ENCODE assay signal across 2 cellular contexts in the genomic region with DNA sequence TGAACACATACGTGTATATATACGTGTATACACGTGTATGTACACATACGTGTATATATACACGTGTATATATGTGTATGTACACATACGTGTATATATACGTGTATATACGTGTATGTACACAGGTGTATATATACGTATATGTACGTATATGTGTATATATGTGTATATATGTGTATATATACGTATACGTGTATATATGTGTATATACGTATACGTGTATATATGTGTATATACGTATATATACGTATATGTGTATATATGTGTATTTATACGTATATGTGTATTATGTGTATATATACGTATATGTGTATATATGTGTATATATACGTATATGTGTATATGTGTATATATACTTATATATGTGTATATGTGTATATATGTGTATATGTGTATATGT.
TF ChIP-seq lines count a peak whose summit lies in the region.

No MANE protein-coding gene starts in this region.

TF ChIP-seq in SK-N-SH treated with all-trans-retinoic acid at 6 μM for 48 hours, 23 proteins besides CTCF, POLR2A, EP300 and RAD21 (continued from another document):
- TF ChIP-seq, protein P1, sequence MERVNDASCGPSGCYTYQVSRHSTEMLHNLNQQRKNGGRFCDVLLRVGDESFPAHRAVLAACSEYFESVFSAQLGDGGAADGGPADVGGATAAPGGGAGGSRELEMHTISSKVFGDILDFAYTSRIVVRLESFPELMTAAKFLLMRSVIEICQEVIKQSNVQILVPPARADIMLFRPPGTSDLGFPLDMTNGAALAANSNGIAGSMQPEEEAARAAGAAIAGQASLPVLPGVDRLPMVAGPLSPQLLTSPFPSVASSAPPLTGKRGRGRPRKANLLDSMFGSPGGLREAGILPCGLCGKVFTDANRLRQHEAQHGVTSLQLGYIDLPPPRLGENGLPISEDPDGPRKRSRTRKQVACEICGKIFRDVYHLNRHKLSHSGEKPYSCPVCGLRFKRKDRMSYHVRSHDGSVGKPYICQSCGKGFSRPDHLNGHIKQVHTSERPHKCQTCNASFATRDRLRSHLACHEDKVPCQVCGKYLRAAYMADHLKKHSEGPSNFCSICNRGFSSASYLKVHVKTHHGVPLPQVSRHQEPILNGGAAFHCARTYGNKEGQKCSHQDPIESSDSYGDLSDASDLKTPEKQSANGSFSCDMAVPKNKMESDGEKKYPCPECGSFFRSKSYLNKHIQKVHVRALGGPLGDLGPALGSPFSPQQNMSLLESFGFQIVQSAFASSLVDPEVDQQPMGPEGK (CRISPR knock-in tag; IDR thresholded peaks at IDR 0.05; ENCODE audit: borderline replicate concordance), result no peak
- TF ChIP-seq, protein P2, sequence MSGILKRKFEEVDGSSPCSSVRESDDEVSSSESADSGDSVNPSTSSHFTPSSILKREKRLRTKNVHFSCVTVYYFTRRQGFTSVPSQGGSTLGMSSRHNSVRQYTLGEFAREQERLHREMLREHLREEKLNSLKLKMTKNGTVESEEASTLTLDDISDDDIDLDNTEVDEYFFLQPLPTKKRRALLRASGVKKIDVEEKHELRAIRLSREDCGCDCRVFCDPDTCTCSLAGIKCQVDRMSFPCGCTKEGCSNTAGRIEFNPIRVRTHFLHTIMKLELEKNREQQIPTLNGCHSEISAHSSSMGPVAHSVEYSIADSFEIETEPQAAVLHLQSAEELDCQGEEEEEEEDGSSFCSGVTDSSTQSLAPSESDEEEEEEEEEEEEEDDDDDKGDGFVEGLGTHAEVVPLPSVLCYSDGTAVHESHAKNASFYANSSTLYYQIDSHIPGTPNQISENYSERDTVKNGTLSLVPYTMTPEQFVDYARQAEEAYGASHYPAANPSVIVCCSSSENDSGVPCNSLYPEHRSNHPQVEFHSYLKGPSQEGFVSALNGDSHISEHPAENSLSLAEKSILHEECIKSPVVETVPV (CRISPR knock-in tag; IDR thresholded peaks at IDR 0.05), result no peak
- TF ChIP-seq ZFP3 (CRISPR knock-in tag; IDR thresholded peaks at IDR 0.05) (no peak), TOX (CRISPR knock-in tag; IDR thresholded peaks at IDR 0.05; ENCODE audit: borderline replicate concordance) (no peak), PPARA (CRISPR knock-in tag; IDR thresholded peaks at IDR 0.05; ENCODE audit: borderline replicate concordance) (no peak), ARNTL (CRISPR knock-in tag; IDR thresholded peaks at IDR 0.05; ENCODE audit: borderline replicate concordance, low read depth) (no peak), ISL1 (CRISPR knock-in tag; IDR thresholded peaks at IDR 0.05) (no peak), GLIS3 (CRISPR knock-in tag; IDR thresholded peaks at IDR 0.05) (no peak), ZNF8 (CRISPR knock-in tag; IDR thresholded peaks at IDR 0.05) (no peak), RARB (CRISPR knock-in tag; IDR thresholded peaks at IDR 0.05) (no peak), SNAI2 (CRISPR knock-in tag; IDR thresholded peaks at IDR 0.05) (peak; percentile 75; the same call in 1 of the 2 replicates), ZFP30 (CRISPR knock-in tag; IDR thresholded peaks at IDR 0.05) (peak; percentile 70; the same call in 1 of the 2 replicates), OSR1 (CRISPR knock-in tag; IDR thresholded peaks at IDR 0.05) (peak; percentile 94), BACH2 (CRISPR knock-in tag; IDR thresholded peaks at IDR 0.05; ENCODE audit: borderline replicate concordance) (peak; percentile 93), ESRRG (CRISPR knock-in tag; IDR thresholded peaks at IDR 0.05) (no peak), TCF4 (CRISPR knock-in tag; IDR thresholded peaks at IDR 0.05; ENCODE audit: borderline replicate concordance) (no peak), CSDC2 (CRISPR knock-in tag; IDR thresholded peaks at IDR 0.05) (peak; percentile 87; the same call in 1 of the 2 replicates)
- TF ChIP-seq, protein P3, sequence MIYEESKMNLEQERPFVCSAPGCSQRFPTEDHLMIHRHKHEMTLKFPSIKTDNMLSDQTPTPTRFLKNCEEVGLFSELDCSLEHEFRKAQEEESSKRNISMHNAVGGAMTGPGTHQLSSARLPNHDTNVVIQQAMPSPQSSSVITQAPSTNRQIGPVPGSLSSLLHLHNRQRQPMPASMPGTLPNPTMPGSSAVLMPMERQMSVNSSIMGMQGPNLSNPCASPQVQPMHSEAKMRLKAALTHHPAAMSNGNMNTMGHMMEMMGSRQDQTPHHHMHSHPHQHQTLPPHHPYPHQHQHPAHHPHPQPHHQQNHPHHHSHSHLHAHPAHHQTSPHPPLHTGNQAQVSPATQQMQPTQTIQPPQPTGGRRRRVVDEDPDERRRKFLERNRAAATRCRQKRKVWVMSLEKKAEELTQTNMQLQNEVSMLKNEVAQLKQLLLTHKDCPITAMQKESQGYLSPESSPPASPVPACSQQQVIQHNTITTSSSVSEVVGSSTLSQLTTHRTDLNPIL (CRISPR knock-in tag; IDR thresholded peaks at IDR 0.05; ENCODE audit: low read depth), result no peak
- TF ChIP-seq, protein P4, sequence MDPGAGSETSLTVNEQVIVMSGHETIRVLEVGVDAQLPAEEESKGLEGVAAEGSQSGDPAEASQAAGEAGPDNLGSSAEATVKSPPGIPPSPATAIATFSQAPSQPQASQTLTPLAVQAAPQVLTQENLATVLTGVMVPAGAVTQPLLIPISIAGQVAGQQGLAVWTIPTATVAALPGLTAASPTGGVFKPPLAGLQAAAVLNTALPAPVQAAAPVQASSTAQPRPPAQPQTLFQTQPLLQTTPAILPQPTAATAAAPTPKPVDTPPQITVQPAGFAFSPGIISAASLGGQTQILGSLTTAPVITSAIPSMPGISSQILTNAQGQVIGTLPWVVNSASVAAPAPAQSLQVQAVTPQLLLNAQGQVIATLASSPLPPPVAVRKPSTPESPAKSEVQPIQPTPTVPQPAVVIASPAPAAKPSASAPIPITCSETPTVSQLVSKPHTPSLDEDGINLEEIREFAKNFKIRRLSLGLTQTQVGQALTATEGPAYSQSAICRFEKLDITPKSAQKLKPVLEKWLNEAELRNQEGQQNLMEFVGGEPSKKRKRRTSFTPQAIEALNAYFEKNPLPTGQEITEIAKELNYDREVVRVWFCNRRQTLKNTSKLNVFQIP (CRISPR knock-in tag; IDR thresholded peaks at IDR 0.05; ENCODE audit: borderline replicate concordance, low read depth), result no peak

TF ChIP-seq in SK-N-SH, 30 proteins besides CTCF, POLR2A, EP300 and RAD21 (continued from another document):
- TF ChIP-seq, protein P5, sequence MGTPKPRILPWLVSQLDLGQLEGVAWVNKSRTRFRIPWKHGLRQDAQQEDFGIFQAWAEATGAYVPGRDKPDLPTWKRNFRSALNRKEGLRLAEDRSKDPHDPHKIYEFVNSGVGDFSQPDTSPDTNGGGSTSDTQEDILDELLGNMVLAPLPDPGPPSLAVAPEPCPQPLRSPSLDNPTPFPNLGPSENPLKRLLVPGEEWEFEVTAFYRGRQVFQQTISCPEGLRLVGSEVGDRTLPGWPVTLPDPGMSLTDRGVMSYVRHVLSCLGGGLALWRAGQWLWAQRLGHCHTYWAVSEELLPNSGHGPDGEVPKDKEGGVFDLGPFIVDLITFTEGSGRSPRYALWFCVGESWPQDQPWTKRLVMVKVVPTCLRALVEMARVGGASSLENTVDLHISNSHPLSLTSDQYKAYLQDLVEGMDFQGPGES (IDR thresholded peaks at IDR 0.05; ENCODE audit: low read depth, low read length), result no peak
- TF ChIP-seq GABPA (IDR thresholded peaks at IDR 0.05; ENCODE audit: low read depth), result no peak
- TF ChIP-seq, protein P6, sequence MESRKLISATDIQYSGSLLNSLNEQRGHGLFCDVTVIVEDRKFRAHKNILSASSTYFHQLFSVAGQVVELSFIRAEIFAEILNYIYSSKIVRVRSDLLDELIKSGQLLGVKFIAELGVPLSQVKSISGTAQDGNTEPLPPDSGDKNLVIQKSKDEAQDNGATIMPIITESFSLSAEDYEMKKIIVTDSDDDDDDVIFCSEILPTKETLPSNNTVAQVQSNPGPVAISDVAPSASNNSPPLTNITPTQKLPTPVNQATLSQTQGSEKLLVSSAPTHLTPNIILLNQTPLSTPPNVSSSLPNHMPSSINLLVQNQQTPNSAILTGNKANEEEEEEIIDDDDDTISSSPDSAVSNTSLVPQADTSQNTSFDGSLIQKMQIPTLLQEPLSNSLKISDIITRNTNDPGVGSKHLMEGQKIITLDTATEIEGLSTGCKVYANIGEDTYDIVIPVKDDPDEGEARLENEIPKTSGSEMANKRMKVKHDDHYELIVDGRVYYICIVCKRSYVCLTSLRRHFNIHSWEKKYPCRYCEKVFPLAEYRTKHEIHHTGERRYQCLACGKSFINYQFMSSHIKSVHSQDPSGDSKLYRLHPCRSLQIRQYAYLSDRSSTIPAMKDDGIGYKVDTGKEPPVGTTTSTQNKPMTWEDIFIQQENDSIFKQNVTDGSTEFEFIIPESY (IDR thresholded peaks at IDR 0.05; ENCODE audit: borderline replicate concordance, low read depth), result no peak
- TF ChIP-seq GATA2 (CRISPR knock-in tag; IDR thresholded peaks at IDR 0.05), result no peak
- no peak for TF ChIP-seq SIN3A (IDR thresholded peaks at IDR 0.05; ENCODE audit: borderline replicate concordance, low read depth, low read length)
- no peak for TF ChIP-seq FOSL2 (IDR thresholded peaks at IDR 0.05; ENCODE audit: borderline replicate concordance, low read depth)
- TF ChIP-seq JUND (IDR thresholded peaks at IDR 0.05), result no peak
- TF ChIP-seq, protein P7, sequence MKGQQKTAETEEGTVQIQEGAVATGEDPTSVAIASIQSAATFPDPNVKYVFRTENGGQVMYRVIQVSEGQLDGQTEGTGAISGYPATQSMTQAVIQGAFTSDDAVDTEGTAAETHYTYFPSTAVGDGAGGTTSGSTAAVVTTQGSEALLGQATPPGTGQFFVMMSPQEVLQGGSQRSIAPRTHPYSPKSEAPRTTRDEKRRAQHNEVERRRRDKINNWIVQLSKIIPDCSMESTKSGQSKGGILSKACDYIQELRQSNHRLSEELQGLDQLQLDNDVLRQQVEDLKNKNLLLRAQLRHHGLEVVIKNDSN (IDR thresholded peaks at IDR 0.05; ENCODE audit: borderline replicate concordance, low read depth), result no peak
- TF ChIP-seq MEF2A (IDR thresholded peaks at IDR 0.05; ENCODE audit: borderline replicate concordance, low read depth), result no peak
- TF ChIP-seq, protein P8, sequence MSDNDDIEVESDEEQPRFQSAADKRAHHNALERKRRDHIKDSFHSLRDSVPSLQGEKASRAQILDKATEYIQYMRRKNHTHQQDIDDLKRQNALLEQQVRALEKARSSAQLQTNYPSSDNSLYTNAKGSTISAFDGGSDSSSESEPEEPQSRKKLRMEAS (IDR thresholded peaks at IDR 0.05; ENCODE audit: low read depth), result no peak
